8 cellular contexts compared by ENCODE assay signal in the genomic region with DNA sequence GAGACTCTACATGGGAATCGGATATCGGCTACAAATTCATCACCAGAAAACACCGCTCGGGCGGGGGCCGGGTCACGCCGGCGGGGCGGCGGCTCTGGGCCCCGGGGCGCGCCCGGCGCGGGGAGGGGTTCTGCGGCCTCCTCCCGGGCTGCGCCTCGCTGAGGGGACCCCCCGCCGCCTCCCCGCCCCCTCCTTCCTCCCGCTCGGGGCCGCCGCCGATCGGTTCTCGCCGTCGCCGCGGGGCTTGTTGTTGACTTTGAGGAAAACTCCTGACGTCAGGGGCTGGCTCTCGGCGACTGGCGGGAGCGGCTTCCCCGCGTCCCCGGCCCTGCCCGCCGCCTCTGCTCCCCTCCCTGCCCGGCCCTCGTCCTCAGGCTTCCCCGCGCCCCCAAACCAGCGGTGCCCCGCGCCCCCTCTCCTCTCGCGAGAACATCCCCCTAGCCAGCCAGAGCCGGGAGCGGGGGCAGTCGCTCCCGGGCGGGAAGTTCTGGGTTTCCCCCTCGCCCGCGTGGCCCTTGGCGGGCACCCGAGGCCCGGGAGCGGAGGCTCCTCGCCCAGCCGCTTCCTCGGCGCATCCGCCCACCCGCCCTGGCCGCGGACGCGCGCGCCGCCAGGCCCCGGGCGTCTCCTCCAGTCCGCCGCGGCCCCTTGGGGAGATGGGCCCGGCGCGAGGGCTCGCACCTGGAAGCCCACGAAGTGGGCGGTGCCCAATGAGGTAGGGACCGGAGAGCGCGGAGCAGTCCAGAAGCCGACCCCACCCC. TPM values are rescaled to one million over a fixed set of nuclear protein-coding genes. Genes with fewer than 3 reads are reported as not detected.
DNase-seq lines count a peak whose midpoint lies in the region; ATAC-seq lines count a peak whose summit lies in the region.

No MANE protein-coding gene starts in this region.

- CTCF ChIA-PET in activated CD8-positive, alpha-beta T cell treated with anti-CD3 and anti-CD28 coated beads, Interleukin-2, amount 10 ng/mL, durations not matched to agents 7 days and 5 days (lab: Charles Lee) = no interaction called here

- H3K27ac Mint-ChIP-seq in activated CD8-positive, alpha-beta T cell treated with anti-CD3 and anti-CD28 coated beads, Interleukin-2, amount 10 ng/mL, durations not matched to agents 7 days and 5 days = peak overlapping the region; percentile 82

- POLR2A ChIA-PET in activated CD8-positive, alpha-beta T cell treated with anti-CD3 and anti-CD28 coated beads, Interleukin-2, amount 10 ng/mL, durations not matched to agents 7 days and 5 days (lab: Charles Lee) = no interaction called here

- H3K36me3 Mint-ChIP-seq in activated CD8-positive, alpha-beta T cell treated with anti-CD3 and anti-CD28 coated beads, Interleukin-2, amount 10 ng/mL, durations not matched to agents 7 days and 5 days (ENCODE audit: low read depth) = peaks cover 5% of the 10 kb centered on the region

- H3K27me3 Mint-ChIP-seq in activated CD8-positive, alpha-beta T cell treated with anti-CD3 and anti-CD28 coated beads, Interleukin-2, amount 10 ng/mL, durations not matched to agents 7 days and 5 days (ENCODE audit: low read depth) = peaks cover 6% of the 10 kb centered on the region

- peak; percentile 92 for DNase-seq in AG20443 (ENCODE audit: low spot score)
- DNase-seq in NCI-H460 (ENCODE audit: extremely low read depth, low read depth) = peak; percentile 71
- DNase-seq in activated CD8-positive, alpha-beta T cell treated with anti-CD3 and anti-CD28 coated beads, Interleukin-2, amount 10 ng/mL, durations not matched to agents 7 days and 5 days = peak; percentile 80
- DNase-seq in ecto neural progenitor cell (ENCODE audit: low spot score) = peak; percentile 91
- peak; percentile 84 to 85 for DNase-seq in lung microvascular endothelial cell (ENCODE audit: low read depth in 2 of 2)
- peak; percentile 68 to 80 (median 70) for DNase-seq in stimulated activated CD4-positive, alpha-beta T cell treated with anti-CD3 and anti-CD28 coated beads, TNF-alpha, amount 100 ng/mL, for 24 hours (ENCODE audit: low read depth in 3 of 3)

- peaks cover 27% of the 10 kb centered on the region for H3K4me1 Mint-ChIP-seq in activated CD8-positive, alpha-beta T cell treated with anti-CD3 and anti-CD28 coated beads, Interleukin-2, amount 10 ng/mL, durations not matched to agents 7 days and 5 days (ENCODE audit: low read depth)

- ATAC-seq in GM19023 (IDR thresholded peaks at IDR 0.05; ENCODE audit: unreplicated experiment) (peak; percentile 53), HG03159 (IDR thresholded peaks at IDR 0.05; ENCODE audit: unreplicated experiment) (peak; percentile 59)
- peak; percentile 74 for ATAC-seq in activated CD8-positive, alpha-beta T cell treated with anti-CD3 and anti-CD28 coated beads, Interleukin-2, amount 10 ng/mL, durations not matched to agents 7 days and 5 days

- H3K9me3 Mint-ChIP-seq in activated CD8-positive, alpha-beta T cell treated with anti-CD3 and anti-CD28 coated beads, Interleukin-2, amount 10 ng/mL, durations not matched to agents 7 days and 5 days (ENCODE audit: insufficient read depth) = no peaks in the 10 kb centered on the region

- peak overlapping the region; percentile 86 for H3K4me3 Mint-ChIP-seq in activated CD8-positive, alpha-beta T cell treated with anti-CD3 and anti-CD28 coated beads, Interleukin-2, amount 10 ng/mL, durations not matched to agents 7 days and 5 days

RNA-seq across cellular contexts. Expression of a gene that starts 0.5 kb away (rescaled TPM):
- total RNA-seq in NCI-H460 (2014; rRNA removed; shearing (Covaris generic)) = 15.2 and 15.4 TPM in 2 replicates
- 3.8 and 4.5 TPM in 2 replicates for polyA plus RNA-seq in NCI-H460 (2014; cell fraction: nucleus; rRNA removed)
- total RNA-seq in activated CD8-positive, alpha-beta T cell treated with anti-CD3 and anti-CD28 coated beads, Interleukin-2, amount 10 ng/mL, durations not matched to agents 7 days and 5 days = 10 to 100 TPM; 23.9 to 25.2 TPM
- 32.0 and 44.2 TPM in 2 replicates for total RNA-seq in lung microvascular endothelial cell

Comparison
In these comparisons a context has a peak if more than half of its experiments do, and no peak if none do; other contexts are left out.
1. Peak in every context shown above with its lines: DNase-seq and ATAC-seq.